19 cellular contexts compared by ENCODE assay signal in the genomic region with DNA sequence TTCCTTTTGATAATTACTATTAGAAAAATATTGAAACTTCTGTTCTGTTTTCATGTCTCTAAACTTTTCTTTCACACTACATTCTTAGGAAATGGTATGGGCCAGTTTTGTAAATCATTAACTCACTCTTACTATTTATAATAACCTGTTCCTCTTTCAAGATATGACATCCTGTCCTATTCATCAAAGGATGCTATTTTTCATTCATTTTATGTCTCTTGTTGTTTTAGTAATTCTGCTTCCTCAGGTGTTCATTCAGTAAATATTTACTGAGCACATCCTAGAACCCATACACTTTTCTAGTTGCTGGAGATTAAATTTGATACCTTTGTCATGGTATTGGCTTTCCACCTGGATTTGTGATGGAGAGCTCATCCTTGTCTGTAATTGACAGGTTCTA. TPM values are rescaled to one million over a fixed set of nuclear protein-coding genes. Genes with fewer than 3 reads are reported as not detected.
A peak's percentile ranks its signal among the peaks of the same experiment; 100 is the strongest.
DNase-seq lines count a peak whose midpoint lies in the region; ATAC-seq and TF ChIP-seq lines count a peak whose summit lies in the region.
"Had no signal": no experiment of that assay in that cellular context is flagged by ENCODE, and none has a peak within 500 bp of the region (broad histone marks: within the 10 kb centered on the region; RNA-seq: fewer than 3 reads in every experiment).

No MANE protein-coding gene starts in this region.

- H3K27ac ChIP-seq in OCI-LY3 (ENCODE audit: low read length): peak overlapping the region; percentile 59
- no peak overlapping the region for H3K27ac ChIP-seq in sigmoid colon
- no peak overlapping the region for H3K27ac ChIP-seq in ascending aorta
- H3K27ac ChIP-seq: stomach had no signal

- H3K36me3 ChIP-seq in OCI-LY3 (replicated peaks; ENCODE audit: low read depth, low read length) (no peaks in the 10 kb centered on the region), sigmoid colon (no peaks in the 10 kb centered on the region), ascending aorta (no peaks in the 10 kb centered on the region)
- H3K36me3 ChIP-seq: stomach had no signal

- H3K79me2 ChIP-seq in OCI-LY3 (ENCODE audit: low read length): no peaks in the 10 kb centered on the region

- peaks cover 51% of the 10 kb centered on the region for H3K4me1 ChIP-seq in OCI-LY3 (ENCODE audit: low read length)
- no peaks in the 10 kb centered on the region for H3K4me1 ChIP-seq in sigmoid colon
- H3K4me1 ChIP-seq in ascending aorta: no peaks in the 10 kb centered on the region
- H3K4me1 ChIP-seq: stomach had no signal

- H3K9me3 ChIP-seq in OCI-LY3 (ENCODE audit: insufficient read depth, low read length): no peaks in the 10 kb centered on the region
- H3K9me3 ChIP-seq in sigmoid colon: no peaks in the 10 kb centered on the region
- no peaks in the 10 kb centered on the region for H3K9me3 ChIP-seq in ascending aorta
- H3K9me3 ChIP-seq: stomach had no signal

- intact Hi-C loops in sigmoid colon (cut with DNase I) (no loop called here), ascending aorta (cut with DNase I) (no loop called here)

- peak overlapping the region; percentile 13; the same call in 1 of the 2 replicates for H3K4me3 ChIP-seq in OCI-LY3 (ENCODE audit: low read length)
- H3K4me3 ChIP-seq in sigmoid colon: no peak overlapping the region
- no peak overlapping the region for H3K4me3 ChIP-seq in ascending aorta
- H3K4me3 ChIP-seq: stomach had no signal

- no peaks in the 10 kb centered on the region for H4K20me1 ChIP-seq in OCI-LY3 (ENCODE audit: insufficient read depth, low read length)

- H3K9ac ChIP-seq in OCI-LY3 (ENCODE audit: low read length): no peak overlapping the region

- H3K27me3 ChIP-seq in OCI-LY3 (ENCODE audit: low read depth, low read length) (peaks cover 20% of the 10 kb centered on the region; the same call in 1 of the 2 replicates), sigmoid colon (no peaks in the 10 kb centered on the region), ascending aorta (no peaks in the 10 kb centered on the region)

- TF ChIP-seq CTCF in OCI-LY3 (IDR thresholded peaks at IDR 0.05; ENCODE audit: low read depth, low read length) (no peak), sigmoid colon (IDR thresholded peaks at IDR 0.05) (no peak), ascending aorta (IDR thresholded peaks at IDR 0.05) (no peak)

- DNase-seq in sigmoid colon (no peak), AG08396 (ENCODE audit: low spot score) (no peak), ascending aorta (ENCODE audit: low spot score in 2 of 2) (no peak)
- no peak for DNase-seq in stimulated activated CD4-positive, alpha-beta T cell treated with anti-CD3 and anti-CD28 coated beads, Interleukin-12 subunit alpha, Interleukin-12 subunit beta, amount 100 ng/mL, for 4 hours
- DNase-seq: activated CD4-positive, alpha-beta T cell treated with anti-CD3 and anti-CD28 coated beads, Interleukin-2, amount 50 U/mL, for 48 hours; activated effector memory CD4-positive, alpha-beta T cell treated with Interleukin-2 at 50 U/mL for 16 hours; C1 segment of cervical spinal cord; foreskin melanocyte; KBM-7; naive B cell; NCI-H1930; right cardiac atrium; stomach had no signal

- ATAC-seq in GM18511 (IDR thresholded peaks at IDR 0.05; ENCODE audit: unreplicated experiment) (peak; percentile 70), GM21390 (IDR thresholded peaks at IDR 0.05; ENCODE audit: unreplicated experiment) (peak; percentile 52), HG03064 (IDR thresholded peaks at IDR 0.05; ENCODE audit: low read depth, unreplicated experiment) (peak; percentile 60)
- ATAC-seq: right cardiac atrium had no signal

- no peak for TF ChIP-seq POLR2A in sigmoid colon (IDR thresholded peaks at IDR 0.05)

- H2AFZ ChIP-seq in OCI-LY3 (ENCODE audit: low read depth, low read length): no peak overlapping the region

- H3K4me2 ChIP-seq in OCI-LY3 (ENCODE audit: low read length): peak overlapping the region; percentile 59

- no peak for TF ChIP-seq EP300 in sigmoid colon (IDR thresholded peaks at IDR 0.05)

RNA-seq across cellular contexts. Expression of a gene that starts 58.0 kb away (rescaled TPM):
- total RNA-seq in sigmoid colon (under 1 TPM in 2 of 4 donors, not detected in 2; under 0.01 to 0.27 TPM), ascending aorta (not detected)
- 10 to 100 TPM; 16.0 to 63.1 (median 22.8) TPM for polyA plus RNA-seq in sigmoid colon
- total RNA-seq: OCI-LY7; T-helper 1 cell treated with Interleukin-12 subunit alpha and Interleukin-12 subunit beta and Interleukin-4 antibody, amounts not matched to agents 30 ng/mL and 1 ng/mL, for 36 hours had no signal
